ENCODE assay signal across 2 cellular contexts in genomic region chr22:36368359-36368983, GRCh38.
A peak's percentile ranks its signal among the peaks of the same experiment; 100 is the strongest.
TF ChIP-seq lines count a peak whose summit lies in the region.

No MANE protein-coding gene starts in this region.

TF ChIP-seq in H1, 55 proteins besides CTCF, POLR2A, EP300 and RAD21 (continued from another document and continues in another):
- TF ChIP-seq SP1 (IDR thresholded peaks at IDR 0.05; ENCODE audit: low read depth, low read length) (peak; percentile 85), CBX8 (IDR thresholded peaks at IDR 0.05; ENCODE audit: borderline replicate concordance, low read depth, low read length) (no peak), POLR2AphosphoS5 (IDR thresholded peaks at IDR 0.05; ENCODE audit: low read depth, low read length) (peak; percentile 55; the same call in 1 of the 2 replicates), RFX5 (IDR thresholded peaks at IDR 0.05; ENCODE audit: borderline replicate concordance, low read depth, low read length) (no peak), TCF12 (IDR thresholded peaks at IDR 0.05; ENCODE audit: low read depth, low read length) (peak; percentile 76; the same call in 1 of the 2 replicates), CREB1 (IDR thresholded peaks at IDR 0.05) (0 out of 2 replicates have a peak, but pooled peaks have one; percentile 6), GTF2F1 (IDR thresholded peaks at IDR 0.05; ENCODE audit: borderline replicate concordance, low read depth, low read length) (no peak), EZH2 (IDR thresholded peaks at IDR 0.05; ENCODE audit: low read depth, low read length, severe bottlenecking) (no peak), CHD2 (IDR thresholded peaks at IDR 0.05; ENCODE audit: low read length) (no peak), BACH1 (IDR thresholded peaks at IDR 0.05; ENCODE audit: low read length) (no peak), SAP30 (IDR thresholded peaks at IDR 0.05; ENCODE audit: insufficient read depth, insufficient replicate concordance, low read length) (no peak), E2F6 (IDR thresholded peaks at IDR 0.05) (no peak), MAFK (IDR thresholded peaks at IDR 0.05; ENCODE audit: low read depth, low read length) (no peak), JUND (IDR thresholded peaks at IDR 0.05; ENCODE audit: low read length) (no peak; the same call in 1 of the 2 replicates), EGR1 (IDR thresholded peaks at IDR 0.05; ENCODE audit: borderline replicate concordance, low read depth, low read length) (no peak), PHF8 (conservative IDR thresholded peaks at IDR 0.05; ENCODE audit: low read depth, low read length) (no peak), CTBP2 (IDR thresholded peaks at IDR 0.05; ENCODE audit: borderline replicate concordance, insufficient read depth, insufficient read length, low read length) (no peak), ZNF274 (IDR thresholded peaks at IDR 0.05; ENCODE audit: borderline replicate concordance, extremely low read depth, low read length) (no peak)
- TF ChIP-seq, protein P1, sequence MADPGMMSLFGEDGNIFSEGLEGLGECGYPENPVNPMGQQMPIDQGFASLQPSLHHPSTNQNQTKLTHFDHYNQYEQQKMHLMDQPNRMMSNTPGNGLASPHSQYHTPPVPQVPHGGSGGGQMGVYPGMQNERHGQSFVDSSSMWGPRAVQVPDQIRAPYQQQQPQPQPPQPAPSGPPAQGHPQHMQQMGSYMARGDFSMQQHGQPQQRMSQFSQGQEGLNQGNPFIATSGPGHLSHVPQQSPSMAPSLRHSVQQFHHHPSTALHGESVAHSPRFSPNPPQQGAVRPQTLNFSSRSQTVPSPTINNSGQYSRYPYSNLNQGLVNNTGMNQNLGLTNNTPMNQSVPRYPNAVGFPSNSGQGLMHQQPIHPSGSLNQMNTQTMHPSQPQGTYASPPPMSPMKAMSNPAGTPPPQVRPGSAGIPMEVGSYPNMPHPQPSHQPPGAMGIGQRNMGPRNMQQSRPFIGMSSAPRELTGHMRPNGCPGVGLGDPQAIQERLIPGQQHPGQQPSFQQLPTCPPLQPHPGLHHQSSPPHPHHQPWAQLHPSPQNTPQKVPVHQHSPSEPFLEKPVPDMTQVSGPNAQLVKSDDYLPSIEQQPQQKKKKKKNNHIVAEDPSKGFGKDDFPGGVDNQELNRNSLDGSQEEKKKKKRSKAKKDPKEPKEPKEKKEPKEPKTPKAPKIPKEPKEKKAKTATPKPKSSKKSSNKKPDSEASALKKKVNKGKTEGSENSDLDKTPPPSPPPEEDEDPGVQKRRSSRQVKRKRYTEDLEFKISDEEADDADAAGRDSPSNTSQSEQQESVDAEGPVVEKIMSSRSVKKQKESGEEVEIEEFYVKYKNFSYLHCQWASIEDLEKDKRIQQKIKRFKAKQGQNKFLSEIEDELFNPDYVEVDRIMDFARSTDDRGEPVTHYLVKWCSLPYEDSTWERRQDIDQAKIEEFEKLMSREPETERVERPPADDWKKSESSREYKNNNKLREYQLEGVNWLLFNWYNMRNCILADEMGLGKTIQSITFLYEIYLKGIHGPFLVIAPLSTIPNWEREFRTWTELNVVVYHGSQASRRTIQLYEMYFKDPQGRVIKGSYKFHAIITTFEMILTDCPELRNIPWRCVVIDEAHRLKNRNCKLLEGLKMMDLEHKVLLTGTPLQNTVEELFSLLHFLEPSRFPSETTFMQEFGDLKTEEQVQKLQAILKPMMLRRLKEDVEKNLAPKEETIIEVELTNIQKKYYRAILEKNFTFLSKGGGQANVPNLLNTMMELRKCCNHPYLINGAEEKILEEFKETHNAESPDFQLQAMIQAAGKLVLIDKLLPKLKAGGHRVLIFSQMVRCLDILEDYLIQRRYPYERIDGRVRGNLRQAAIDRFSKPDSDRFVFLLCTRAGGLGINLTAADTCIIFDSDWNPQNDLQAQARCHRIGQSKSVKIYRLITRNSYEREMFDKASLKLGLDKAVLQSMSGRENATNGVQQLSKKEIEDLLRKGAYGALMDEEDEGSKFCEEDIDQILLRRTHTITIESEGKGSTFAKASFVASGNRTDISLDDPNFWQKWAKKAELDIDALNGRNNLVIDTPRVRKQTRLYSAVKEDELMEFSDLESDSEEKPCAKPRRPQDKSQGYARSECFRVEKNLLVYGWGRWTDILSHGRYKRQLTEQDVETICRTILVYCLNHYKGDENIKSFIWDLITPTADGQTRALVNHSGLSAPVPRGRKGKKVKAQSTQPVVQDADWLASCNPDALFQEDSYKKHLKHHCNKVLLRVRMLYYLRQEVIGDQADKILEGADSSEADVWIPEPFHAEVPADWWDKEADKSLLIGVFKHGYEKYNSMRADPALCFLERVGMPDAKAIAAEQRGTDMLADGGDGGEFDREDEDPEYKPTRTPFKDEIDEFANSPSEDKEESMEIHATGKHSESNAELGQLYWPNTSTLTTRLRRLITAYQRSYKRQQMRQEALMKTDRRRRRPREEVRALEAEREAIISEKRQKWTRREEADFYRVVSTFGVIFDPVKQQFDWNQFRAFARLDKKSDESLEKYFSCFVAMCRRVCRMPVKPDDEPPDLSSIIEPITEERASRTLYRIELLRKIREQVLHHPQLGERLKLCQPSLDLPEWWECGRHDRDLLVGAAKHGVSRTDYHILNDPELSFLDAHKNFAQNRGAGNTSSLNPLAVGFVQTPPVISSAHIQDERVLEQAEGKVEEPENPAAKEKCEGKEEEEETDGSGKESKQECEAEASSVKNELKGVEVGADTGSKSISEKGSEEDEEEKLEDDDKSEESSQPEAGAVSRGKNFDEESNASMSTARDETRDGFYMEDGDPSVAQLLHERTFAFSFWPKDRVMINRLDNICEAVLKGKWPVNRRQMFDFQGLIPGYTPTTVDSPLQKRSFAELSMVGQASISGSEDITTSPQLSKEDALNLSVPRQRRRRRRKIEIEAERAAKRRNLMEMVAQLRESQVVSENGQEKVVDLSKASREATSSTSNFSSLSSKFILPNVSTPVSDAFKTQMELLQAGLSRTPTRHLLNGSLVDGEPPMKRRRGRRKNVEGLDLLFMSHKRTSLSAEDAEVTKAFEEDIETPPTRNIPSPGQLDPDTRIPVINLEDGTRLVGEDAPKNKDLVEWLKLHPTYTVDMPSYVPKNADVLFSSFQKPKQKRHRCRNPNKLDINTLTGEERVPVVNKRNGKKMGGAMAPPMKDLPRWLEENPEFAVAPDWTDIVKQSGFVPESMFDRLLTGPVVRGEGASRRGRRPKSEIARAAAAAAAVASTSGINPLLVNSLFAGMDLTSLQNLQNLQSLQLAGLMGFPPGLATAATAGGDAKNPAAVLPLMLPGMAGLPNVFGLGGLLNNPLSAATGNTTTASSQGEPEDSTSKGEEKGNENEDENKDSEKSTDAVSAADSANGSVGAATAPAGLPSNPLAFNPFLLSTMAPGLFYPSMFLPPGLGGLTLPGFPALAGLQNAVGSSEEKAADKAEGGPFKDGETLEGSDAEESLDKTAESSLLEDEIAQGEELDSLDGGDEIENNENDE (IDR thresholded peaks at IDR 0.05; ENCODE audit: insufficient replicate concordance, low read length): no peak

TF ChIP-seq in HEK293T, 16 proteins besides CTCF, POLR2A, EP300 and RAD21 (continued from another document):
- no peak for TF ChIP-seq FOXA1 (IDR thresholded peaks at IDR 0.05)
- TF ChIP-seq CTBP1 (IDR thresholded peaks at IDR 0.05; ENCODE audit: borderline replicate concordance): no peak
TF ChIP-seq in HEK293T: peak in this region for 0.
